In the genomic region with DNA sequence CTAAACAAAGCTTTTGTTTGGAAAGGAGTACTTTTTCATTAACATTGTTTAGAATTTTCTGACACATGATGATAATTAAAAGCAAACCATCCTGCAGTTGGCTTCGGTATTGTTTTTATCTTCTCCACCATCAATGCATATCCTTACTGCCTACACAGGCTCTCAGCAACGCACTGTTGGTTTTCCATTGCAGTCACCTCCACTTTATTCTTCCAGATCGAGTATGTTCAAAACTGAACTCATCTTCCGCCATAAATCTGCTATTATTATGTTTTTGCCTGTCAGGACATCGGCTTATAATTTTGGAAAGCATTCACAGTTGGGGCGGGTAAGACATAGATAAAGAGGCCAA, we compare ENCODE assay signal across 8 cellular contexts. TPM values are rescaled to one million over a fixed set of nuclear protein-coding genes. Genes with fewer than 3 reads are reported as not detected.
DNase-seq lines count a peak whose midpoint lies in the region; ATAC-seq, FAIRE-seq and TF ChIP-seq lines count a peak whose summit lies in the region.

No MANE protein-coding gene starts in this region.

- H4K8ac ChIP-seq in mesenchymal stem cell (ENCODE audit: low read length), result peak overlapping the region; percentile 83

- H3K79me1 ChIP-seq in mesenchymal stem cell (replicated peaks; ENCODE audit: low read length, poor library complexity, severe bottlenecking), result no peaks in the 10 kb centered on the region

- H2BK12ac ChIP-seq in mesenchymal stem cell (ENCODE audit: low read length in 2 of 2), result no peak overlapping the region

- H3K4me3 ChIP-seq in A549, result peak overlapping the region; percentile 79
- peak overlapping the region; percentile 93 for H3K4me3 ChIP-seq in HFF-Myc (replicated peaks; ENCODE audit: low read depth, low read length)
- H3K4me3 ChIP-seq in astrocyte (ENCODE audit: insufficient read depth, low read depth, low read length), result peak overlapping the region; percentile 91
- peak overlapping the region; percentile 57 to 98 for H3K4me3 ChIP-seq in mesenchymal stem cell (ENCODE audit: insufficient read depth in 1 of 2, low read depth in 1 of 2, low read length in 2 of 2)

- H3K36me3 ChIP-seq in astrocyte (ENCODE audit: insufficient read depth, low read length) (no peaks in the 10 kb centered on the region), mesenchymal stem cell (ENCODE audit: control insufficient read depth in 1 of 2, insufficient read depth in 2 of 2, low read depth in 1 of 2, low read length in 2 of 2) (peaks cover 5% of the 10 kb centered on the region in 2 experiments)

- no peak for TF ChIP-seq RAD21 in A549 (conservative IDR thresholded peaks at IDR 0.05 in 1 of 2, IDR thresholded peaks at IDR 0.05 in 1 of 2)

- TF ChIP-seq CTCF in A549 (IDR thresholded peaks at IDR 0.05) (no peak), HFF-Myc (IDR thresholded peaks at IDR 0.05; ENCODE audit: low read depth, low read length, missing control alignments) (no peak), astrocyte (IDR thresholded peaks at IDR 0.05; ENCODE audit: insufficient read depth, low read depth, low read length) (no peak)

- no peak for TF ChIP-seq EP300 in A549 (IDR thresholded peaks at IDR 0.05)

- H3K9me3 Mint-ChIP-seq in astrocyte (ENCODE audit: unreplicated experiment), result peaks cover 9% of the 10 kb centered on the region

- FAIRE-seq in A549 (lab: Jason Lieb, UNC) (no peak), astrocyte (lab: Jason Lieb, UNC) (no peak)

- peak overlapping the region; percentile 98 for H3K9ac ChIP-seq in astrocyte (ENCODE audit: low read length)
- peak overlapping the region; percentile 98 for H3K9ac ChIP-seq in mesenchymal stem cell (ENCODE audit: low read length)

- POLR2A ChIA-PET in A549 (lab: Yijun Ruan, JAX), result interaction anchor here (0.6 to 2.2 kb wide), 13 partner anchors 10 to 435 kb away, joined by 3 to 13 read pairs (median 5); partner anchors contain the start of genes CEP19, FBXO45, NCBP2 and PAK2

- H3K4ac ChIP-seq in mesenchymal stem cell (ENCODE audit: low read depth in 1 of 2, low read length in 2 of 2), result peak overlapping the region; percentile 79 to 81

- CTCF ChIA-PET in A549 (lab: Yijun Ruan, JAX), result interaction anchor here (1.3 kb wide), 1 partner anchor 136 kb away, joined by 4 read pairs; no protein-coding TSS in a partner anchor

- peak in 1 of 2 experiments; percentile 16; a peak in 2 of 6 replicates for ATAC-seq in A549

- peak overlapping the region; percentile 93 for H3K27ac Mint-ChIP-seq in astrocyte (ENCODE audit: unreplicated experiment)

- no peaks in the 10 kb centered on the region for H3K36me3 Mint-ChIP-seq in astrocyte (ENCODE audit: low read depth, unreplicated experiment)

- DNase-seq in A549 (ENCODE audit: low read depth in 1 of 2, low spot score in 1 of 2), result no peak
- DNase-seq in HFF-Myc (ENCODE audit: extremely low read depth, low read depth), result no peak
- DNase-seq in astrocyte (ENCODE audit: low read depth), result no peak
- DNase-seq in mesenchymal stem cell, result no peak
- no peak for DNase-seq in mucosa of gallbladder (ENCODE audit: low spot score)
- no peak for DNase-seq in DMS153 (lab: John Stamatoyannopoulos, UW)
- no peak for DNase-seq in stimulated activated CD4-positive, alpha-beta T cell treated with anti-CD3 and anti-CD28 coated beads, Interleukin-4, amount 100 ng/mL, for 1 hour
- DNase-seq in DMS 273 (lab: John Stamatoyannopoulos, UW; ENCODE audit: unreplicated experiment), result no peak

- H3K27ac ChIP-seq in A549 (peak overlapping the region; percentile 68 to 99), astrocyte (ENCODE audit: low read depth, low read length) (peak overlapping the region; percentile 81), mesenchymal stem cell (ENCODE audit: low read length, poor library complexity, severe bottlenecking) (peak overlapping the region; percentile 48)

- H2AFZ ChIP-seq in astrocyte (ENCODE audit: low read depth, low read length), result peak overlapping the region; percentile 99
- peak overlapping the region; percentile 98 for H2AFZ ChIP-seq in mesenchymal stem cell (ENCODE audit: low read depth, low read length)

- H4K91ac ChIP-seq in mesenchymal stem cell (ENCODE audit: low read length), result peak overlapping the region; percentile 4

- H3K23ac ChIP-seq in mesenchymal stem cell (ENCODE audit: low read length in 2 of 2), result no peak overlapping the region

- no peak overlapping the region for H2BK15ac ChIP-seq in mesenchymal stem cell (ENCODE audit: low read depth, poor library complexity, severe bottlenecking)

- H3K4me1 Mint-ChIP-seq in astrocyte (ENCODE audit: low read depth, unreplicated experiment), result peaks cover 7% of the 10 kb centered on the region

- H3K4me1 ChIP-seq in A549 (peaks cover 10% of the 10 kb centered on the region; the same call in 2 of the 3 replicates), astrocyte (ENCODE audit: insufficient read depth, low read length) (peaks cover 11% of the 10 kb centered on the region), mesenchymal stem cell (ENCODE audit: control insufficient read depth, insufficient read depth, low read depth, low read length) (peaks cover 5% of the 10 kb centered on the region)

- peak overlapping the region; percentile 65 for H2AK5ac ChIP-seq in mesenchymal stem cell (ENCODE audit: low read length, severe bottlenecking)

- H3K14ac ChIP-seq in mesenchymal stem cell (ENCODE audit: low read length in 2 of 2), result peak overlapping the region in 1 of 2 experiments; percentile 57

- H3K4me2 ChIP-seq in A549 (peak overlapping the region; percentile 84), astrocyte (ENCODE audit: low read length) (peak overlapping the region; percentile 96), mesenchymal stem cell (ENCODE audit: low read length, poor library complexity, severe bottlenecking) (peak overlapping the region; percentile 51)

- H3K27me3 ChIP-seq in astrocyte (ENCODE audit: insufficient read depth, low read length) (no peaks in the 10 kb centered on the region), mesenchymal stem cell (ENCODE audit: control insufficient read depth in 1 of 2, insufficient read depth in 1 of 2, low read length in 2 of 2) (no peaks in the 10 kb centered on the region)

- H2BK5ac ChIP-seq in mesenchymal stem cell (ENCODE audit: low read depth, low read length, poor library complexity, severe bottlenecking), result no peak overlapping the region

- peaks cover 41% of the 10 kb centered on the region for H4K20me1 ChIP-seq in astrocyte (ENCODE audit: insufficient read depth, low read length)

- H3K9me3 ChIP-seq in A549 (0 out of 3 replicates have a peak, but pooled peaks cover 5% of the 10 kb centered on the region), astrocyte (ENCODE audit: insufficient read depth, low read depth, low read length) (no peaks in the 10 kb centered on the region), mesenchymal stem cell (ENCODE audit: control insufficient read depth, low read length) (peaks cover 4% of the 10 kb centered on the region)

- peak overlapping the region; percentile 86 for H3K4me3 Mint-ChIP-seq in astrocyte (ENCODE audit: unreplicated experiment)

- H3K18ac ChIP-seq in mesenchymal stem cell (ENCODE audit: low read depth in 1 of 2, low read length in 2 of 2), result peak overlapping the region; percentile 81 to 93

- TF ChIP-seq POLR2A in A549 (IDR thresholded peaks at IDR 0.05; ENCODE audit: low read length), result no peak

- H3K79me2 ChIP-seq in astrocyte (ENCODE audit: insufficient read depth, low read length), result peaks cover 44% of the 10 kb centered on the region

- H2BK120ac ChIP-seq in mesenchymal stem cell (ENCODE audit: low read depth, low read length), result no peak overlapping the region

- 42% methylated on average over 6 of the region's 6 CpGs for WGBS in A549 (ENCODE audit: missing lambda C conversion rate)
- 58% methylated on average over 6 of the region's 6 CpGs for WGBS in mesenchymal stem cell

- no peaks in the 10 kb centered on the region for H3K27me3 Mint-ChIP-seq in astrocyte (ENCODE audit: low read depth, unreplicated experiment)

TF ChIP-seq in A549, 52 proteins besides CTCF, POLR2A, EP300 and RAD21:
- TF ChIP-seq, protein P1, sequence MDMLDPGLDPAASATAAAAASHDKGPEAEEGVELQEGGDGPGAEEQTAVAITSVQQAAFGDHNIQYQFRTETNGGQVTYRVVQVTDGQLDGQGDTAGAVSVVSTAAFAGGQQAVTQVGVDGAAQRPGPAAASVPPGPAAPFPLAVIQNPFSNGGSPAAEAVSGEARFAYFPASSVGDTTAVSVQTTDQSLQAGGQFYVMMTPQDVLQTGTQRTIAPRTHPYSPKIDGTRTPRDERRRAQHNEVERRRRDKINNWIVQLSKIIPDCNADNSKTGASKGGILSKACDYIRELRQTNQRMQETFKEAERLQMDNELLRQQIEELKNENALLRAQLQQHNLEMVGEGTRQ (IDR thresholded peaks at IDR 0.05), result no peak

RNA-seq across cellular contexts. Expression of gene SENP5, which starts 0.6 kb away (rescaled TPM):
- polyA plus RNA-seq in A549 (2011; rRNA removed) (12.9 and 14.4 TPM in 2 replicates), A549 (2017; fragmentation: RNase III; extraction: RNeasy Plus Mini Kit Qiagen cat#74134 plus additional on column Dnase treatment) (6.6 to 6.8 TPM (median 6.8 TPM) in 3 replicates)
- 1.9 and 2.4 TPM in 2 replicates for polyA plus RNA-seq in A549 (2012; cell fraction: cytosol; rRNA removed)
- polyA plus RNA-seq in A549 (2012; cell fraction: nucleus; rRNA removed), result 2.9 and 4.6 TPM in 2 replicates
- polyA minus RNA-seq in A549 (2011; rRNA and poly(A)+ RNA removed), result 55.4 and 64.4 TPM in 2 replicates
- total RNA-seq in astrocyte (44.8 and 47.7 TPM in 2 replicates), mucosa of gallbladder (25.3 TPM)
- 24.3 TPM for polyA plus RNA-seq in mesenchymal stem cell (2013, experiment 1 of 2)
- 25.3 TPM for polyA plus RNA-seq in mesenchymal stem cell (2013, experiment 2 of 2)
